Comparison of ENCODE assay signal across 9 cellular contexts in genomic region chr7:2431260-2431867, GRCh38. TPM values are rescaled to one million over a fixed set of nuclear protein-coding genes. Genes with fewer than 3 reads are reported as not detected.
DNase-seq lines count a peak whose midpoint lies in the region; ATAC-seq and TF ChIP-seq lines count a peak whose summit lies in the region.
"Had no signal": no experiment of that assay in that cellular context is flagged by ENCODE, and none has a peak within 500 bp of the region (broad histone marks: within the 10 kb centered on the region; RNA-seq: fewer than 3 reads in every experiment).

No MANE protein-coding gene starts in this region.

- H3K4me1 ChIP-seq in testis = no peaks in the 10 kb centered on the region

- POLR2A ChIA-PET in BJ (lab: Charles Lee) = interaction anchor here (0.6 kb wide), 1 partner anchor 16 kb away, joined by 3 read pairs; no protein-coding TSS in a partner anchor

- H3K27me3 Mint-ChIP-seq in activated T-helper 2 cell treated with anti-CD3 and anti-CD28 coated beads, Interferon-gamma antibody, Interleukin-2, Interleukin-4, amounts not matched to agents 10 μg/mL and 5 μg/mL and 100 μg/mL, durations not matched to agents 14 hours and 24 hours and 36 hours (ENCODE audit: low read depth) = no peaks in the 10 kb centered on the region

- 92 to 93% methylated on average over 3 of the region's 3 CpGs for WGBS in testis, 2 donors

- no peak overlapping the region for H3K27ac Mint-ChIP-seq in activated T-helper 2 cell treated with anti-CD3 and anti-CD28 coated beads, Interferon-gamma antibody, Interleukin-2, Interleukin-4, amounts not matched to agents 10 μg/mL and 5 μg/mL and 100 μg/mL, durations not matched to agents 14 hours and 24 hours and 36 hours

- H3K27ac ChIP-seq in testis = no peak overlapping the region

- H3K4me3 ChIP-seq in BJ (ENCODE audit: low read depth, low read length) = no peak overlapping the region
- H3K4me3 ChIP-seq in testis = no peak overlapping the region

- peaks cover 18% of the 10 kb centered on the region for H3K4me1 Mint-ChIP-seq in activated T-helper 2 cell treated with anti-CD3 and anti-CD28 coated beads, Interferon-gamma antibody, Interleukin-2, Interleukin-4, amounts not matched to agents 10 μg/mL and 5 μg/mL and 100 μg/mL, durations not matched to agents 14 hours and 24 hours and 36 hours (ENCODE audit: low read depth)

- H3K27me3 ChIP-seq in BJ (ENCODE audit: control insufficient read depth, insufficient read depth, low read length) = no peaks in the 10 kb centered on the region
- no peaks in the 10 kb centered on the region for H3K27me3 ChIP-seq in testis

- no peaks in the 10 kb centered on the region for H3K9me3 ChIP-seq in testis

- peaks cover 7% of the 10 kb centered on the region for H3K9me3 Mint-ChIP-seq in activated T-helper 2 cell treated with anti-CD3 and anti-CD28 coated beads, Interferon-gamma antibody, Interleukin-2, Interleukin-4, amounts not matched to agents 10 μg/mL and 5 μg/mL and 100 μg/mL, durations not matched to agents 14 hours and 24 hours and 36 hours

- CTCF ChIA-PET in BJ (lab: Yijun Ruan, JAX) = interaction anchor here (0.5 to 1.6 kb wide), 3 partner anchors 17 to 25 kb away, joined by 3 to 6 read pairs (median 3); no protein-coding TSS in a partner anchor

- no peak for TF ChIP-seq POLR2A in testis (IDR thresholded peaks at IDR 0.05)

- H3K36me3 Mint-ChIP-seq in activated T-helper 2 cell treated with anti-CD3 and anti-CD28 coated beads, Interferon-gamma antibody, Interleukin-2, Interleukin-4, amounts not matched to agents 10 μg/mL and 5 μg/mL and 100 μg/mL, durations not matched to agents 14 hours and 24 hours and 36 hours (ENCODE audit: low read depth) = peaks cover 49% of the 10 kb centered on the region

- no peak for DNase-seq in BJ (ENCODE audit: low read depth)
- DNase-seq in HK-2 (ENCODE audit: unreplicated experiment) = peak; percentile 34
- DNase-seq in activated CD8-positive, alpha-beta memory T cell treated with anti-CD3 and anti-CD28 coated beads, Interleukin-2, amount 50 U/mL, for 4 hours = peak; percentile 40
- no peak for DNase-seq in left colon
- no peak for DNase-seq in cortex of kidney (lab: John Stamatoyannopoulos, UW)
- no peak for DNase-seq in sciatic nerve (ENCODE audit: low spot score)
- DNase-seq in testis = no peak
- DNase-seq in activated T-helper 2 cell treated with anti-CD3 and anti-CD28 coated beads, Interferon-gamma antibody, Interleukin-2, Interleukin-4, amounts not matched to agents 10 μg/mL and 5 μg/mL and 100 μg/mL, durations not matched to agents 14 hours and 24 hours and 36 hours (ENCODE audit: low spot score) = no peak

- H3K36me3 ChIP-seq in BJ (ENCODE audit: control insufficient read depth, insufficient read depth, low read length) (peaks cover 12% of the 10 kb centered on the region), testis (ENCODE audit: low read depth, missing control alignments) (no peaks in the 10 kb centered on the region)

- TF ChIP-seq CTCF in BJ (IDR thresholded peaks at IDR 0.05; ENCODE audit: insufficient read depth, low read depth, low read length) = peak; percentile 47
- TF ChIP-seq CTCF in testis (IDR thresholded peaks at IDR 0.05) = no peak

- ATAC-seq in left colon (peak; percentile 39), sciatic nerve (no peak)

- H3K4me3 Mint-ChIP-seq in activated T-helper 2 cell treated with anti-CD3 and anti-CD28 coated beads, Interferon-gamma antibody, Interleukin-2, Interleukin-4, amounts not matched to agents 10 μg/mL and 5 μg/mL and 100 μg/mL, durations not matched to agents 14 hours and 24 hours and 36 hours (ENCODE audit: low read depth) = no peak overlapping the region

- intact Hi-C loops in left colon (cut with DNase I, micrococcal nuclease) (no loop called here), sciatic nerve (cut with DNase I) (no loop called here), testis (cut with DNase I; ENCODE audit: low total_unique reads) (no loop called here)
- intact Hi-C loops in activated T-helper 2 cell treated with anti-CD3 and anti-CD28 coated beads, Interferon-gamma antibody, Interleukin-2, Interleukin-4, amounts not matched to agents 10 μg/mL and 5 μg/mL and 100 μg/mL, durations not matched to agents 14 hours and 24 hours and 36 hours (cut with micrococcal nuclease) = loop anchor here (1.0 kb wide), 1 partner anchor 47 kb away; no protein-coding TSS in a partner anchor

RNA-seq across cellular contexts. Expression of gene CHST12, which starts 28.0 kb away (rescaled TPM):
- polyA plus RNA-seq in BJ (2011; rRNA removed) = 8.6 and 18.4 TPM in 2 replicates
- 4.8 and 5.4 TPM in 2 replicates for polyA minus RNA-seq in BJ (2011; rRNA and poly(A)+ RNA removed)
- total RNA-seq in left colon = 10 to 100 TPM; 11.5 to 12.6 TPM
- 30.7 TPM for total RNA-seq in sciatic nerve
- total RNA-seq in testis = 10 to 100 TPM; 42.0 to 42.1 TPM
- polyA plus RNA-seq in testis (ENCODE audit: insufficient read depth, low read depth, low replicate concordance) = 15.3 TPM
- total RNA-seq in activated T-helper 2 cell treated with anti-CD3 and anti-CD28 coated beads, Interferon-gamma antibody, Interleukin-2, Interleukin-4, amounts not matched to agents 10 μg/mL and 5 μg/mL and 100 μg/mL, durations not matched to agents 14 hours and 24 hours and 36 hours = 9.8 and 11.8 TPM in 2 replicates

RNA-seq across cellular contexts. Expression of gene GRIFIN, which starts 44.8 kb away (rescaled TPM):
- polyA plus RNA-seq in BJ (2011; rRNA removed) = not detected in 2 replicates
- not detected in 2 replicates for polyA minus RNA-seq in BJ (2011; rRNA and poly(A)+ RNA removed)
- not detected for total RNA-seq in left colon
- total RNA-seq in sciatic nerve = not detected
- total RNA-seq in testis = not detected
- not detected for polyA plus RNA-seq in testis (ENCODE audit: insufficient read depth, low read depth, low replicate concordance)
- total RNA-seq in activated T-helper 2 cell treated with anti-CD3 and anti-CD28 coated beads, Interferon-gamma antibody, Interleukin-2, Interleukin-4, amounts not matched to agents 10 μg/mL and 5 μg/mL and 100 μg/mL, durations not matched to agents 14 hours and 24 hours and 36 hours = not detected in 2 replicates
- total RNA-seq: dermis microvascular lymphatic vessel endothelial cell had no signal

Comparison
In these comparisons a context has a peak if more than half of its experiments do, and no peak if none do; other contexts are left out.
1. DNase-seq: peak in HK-2 (single experiment) and activated CD8-positive, alpha-beta memory T cell treated with anti-CD3 and anti-CD28 coated beads, Interleukin-2, amount 50 U/mL, for 4 hours (single experiment); none in BJ (single experiment), left colon (0 of 2), cortex of kidney (single experiment), sciatic nerve (single experiment), testis (single experiment) and activated T-helper 2 cell treated with anti-CD3 and anti-CD28 coated beads, Interferon-gamma antibody, Interleukin-2, Interleukin-4, amounts not matched to agents 10 μg/mL and 5 μg/mL and 100 μg/mL, durations not matched to agents 14 hours and 24 hours and 36 hours (single experiment).